10 cellular contexts compared by ENCODE assay signal in the genomic region with DNA sequence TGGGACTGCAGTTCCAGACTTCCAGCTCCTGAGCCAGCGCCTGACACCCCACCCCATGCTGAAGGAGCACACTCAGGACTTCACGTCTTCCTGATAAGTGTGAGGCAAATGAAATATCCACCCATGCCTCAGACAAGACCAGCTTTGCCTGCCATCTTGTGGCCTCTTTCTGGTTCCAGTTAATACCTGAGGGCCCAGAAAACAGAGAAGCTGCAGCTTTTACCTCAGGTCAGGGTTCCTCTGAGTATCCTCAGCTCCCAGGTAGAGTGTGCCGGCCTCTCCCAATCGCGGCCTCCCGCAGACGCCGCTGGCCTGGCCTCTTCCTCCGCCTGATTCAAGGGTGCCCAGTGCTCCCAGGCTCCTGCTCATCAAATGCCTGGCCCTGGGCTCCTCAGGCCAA. TPM values are rescaled to one million over a fixed set of nuclear protein-coding genes. Genes with fewer than 3 reads are reported as not detected.
DNase-seq lines count a peak whose midpoint lies in the region; ATAC-seq and TF ChIP-seq lines count a peak whose summit lies in the region.
"Had no signal": no experiment of that assay in that cellular context is flagged by ENCODE, and none has a peak within 500 bp of the region (broad histone marks: within the 10 kb centered on the region; RNA-seq: fewer than 3 reads in every experiment).

No MANE protein-coding gene starts in this region.

- no peaks in the 10 kb centered on the region for H3K9me3 Mint-ChIP-seq in activated CD8-positive, alpha-beta T cell treated with anti-CD3 and anti-CD28 coated beads for 36 hours
- H3K9me3 Mint-ChIP-seq in osteocyte (ENCODE audit: unreplicated experiment) = no peaks in the 10 kb centered on the region

- H3K36me3 Mint-ChIP-seq in activated CD8-positive, alpha-beta T cell treated with anti-CD3 and anti-CD28 coated beads for 36 hours (ENCODE audit: low read depth) = no peaks in the 10 kb centered on the region
- no peaks in the 10 kb centered on the region for H3K36me3 Mint-ChIP-seq in osteocyte (ENCODE audit: unreplicated experiment)
- H3K36me3 Mint-ChIP-seq: activated naive CD8-positive, alpha-beta T cell had no signal

- peak; percentile 22 for TF ChIP-seq CTCF in activated CD8-positive, alpha-beta T cell treated with anti-CD3 and anti-CD28 coated beads for 36 hours (IDR thresholded peaks at IDR 0.05)
- TF ChIP-seq CTCF in osteocyte (IDR thresholded peaks at IDR 0.05) = no peak

- CTCF ChIA-PET in activated CD8-positive, alpha-beta T cell treated with anti-CD3 and anti-CD28 coated beads for 36 hours (lab: Charles Lee) = interaction anchor here (0.7 to 2.5 kb wide), 8 partner anchors 9 to 206 kb away, joined by 3 to 10 read pairs (median 3); no protein-coding TSS in a partner anchor

- no peak overlapping the region for H3K4me3 Mint-ChIP-seq in activated CD8-positive, alpha-beta T cell treated with anti-CD3 and anti-CD28 coated beads for 36 hours
- no peak overlapping the region for H3K4me3 Mint-ChIP-seq in osteocyte (ENCODE audit: unreplicated experiment)
- H3K4me3 Mint-ChIP-seq: activated naive CD8-positive, alpha-beta T cell had no signal

- intact Hi-C loops in activated CD8-positive, alpha-beta T cell treated with anti-CD3 and anti-CD28 coated beads for 36 hours (cut with micrococcal nuclease) = no loop called here

- no peaks in the 10 kb centered on the region for H3K27me3 Mint-ChIP-seq in activated CD8-positive, alpha-beta T cell treated with anti-CD3 and anti-CD28 coated beads for 36 hours
- no peaks in the 10 kb centered on the region for H3K27me3 Mint-ChIP-seq in osteocyte (ENCODE audit: unreplicated experiment)
- H3K27me3 Mint-ChIP-seq: activated naive CD8-positive, alpha-beta T cell had no signal

- DNase-seq in NCI-H146 (lab: John Stamatoyannopoulos, UW) (peak; percentile 70), NCI-H146 treated with DMSO at 0.1 percent for 48 hours (lab: John Stamatoyannopoulos, UW; ENCODE audit: unreplicated experiment) (no peak), HUDEP-2 (lab: John Stamatoyannopoulos, UW; ENCODE audit: unreplicated experiment in 76 of 76) (peak in 56 of 76 experiments; percentile 7 to 63 (median 28)), mucosa of gallbladder (ENCODE audit: low spot score) (peak; percentile 58), osteocyte (ENCODE audit: extremely low spot score, unreplicated experiment) (no peak)
- peak; percentile 46 for DNase-seq in activated CD8-positive, alpha-beta T cell treated with anti-CD3 and anti-CD28 coated beads for 36 hours
- no peak for DNase-seq in stimulated activated naive CD4-positive, alpha-beta T cell treated with Interleukin-2 at 50 U/mL for 16 hours (lab: John Stamatoyannopoulos, UW)
- DNase-seq: heart left ventricle had no signal

- POLR2A ChIA-PET in activated CD8-positive, alpha-beta T cell treated with anti-CD3 and anti-CD28 coated beads for 36 hours (lab: Charles Lee) = interaction anchor here (1.3 kb wide), 1 partner anchor 78 kb away, joined by 3 read pairs; no protein-coding TSS in a partner anchor

- no peak overlapping the region for H3K27ac Mint-ChIP-seq in activated CD8-positive, alpha-beta T cell treated with anti-CD3 and anti-CD28 coated beads for 36 hours
- no peak overlapping the region for H3K27ac Mint-ChIP-seq in osteocyte (ENCODE audit: unreplicated experiment)
- H3K27ac Mint-ChIP-seq: activated naive CD8-positive, alpha-beta T cell had no signal

- peaks cover 32% of the 10 kb centered on the region for H3K4me1 Mint-ChIP-seq in activated CD8-positive, alpha-beta T cell treated with anti-CD3 and anti-CD28 coated beads for 36 hours (ENCODE audit: low read depth)
- no peaks in the 10 kb centered on the region for H3K4me1 Mint-ChIP-seq in osteocyte (ENCODE audit: unreplicated experiment)

- no peak for ATAC-seq in activated CD8-positive, alpha-beta T cell treated with anti-CD3 and anti-CD28 coated beads for 36 hours
- ATAC-seq in GM21723 (IDR thresholded peaks at IDR 0.05; ENCODE audit: unreplicated experiment) = no peak

RNA-seq across cellular contexts. Expression of a gene that starts 5.1 kb away (rescaled TPM):
- total RNA-seq in activated CD8-positive, alpha-beta T cell treated with anti-CD3 and anti-CD28 coated beads for 36 hours = 10 to 100 TPM; 32.4 to 32.6 TPM
- total RNA-seq in mucosa of gallbladder = 3.7 TPM
- not detected in 2 replicates for total RNA-seq in osteocyte

Comparison
In these comparisons a context has a peak if more than half of its experiments do, and no peak if none do; other contexts are left out.
1. DNase-seq: peak in NCI-H146 (single experiment), HUDEP-2 (56 of 76), activated CD8-positive, alpha-beta T cell treated with anti-CD3 and anti-CD28 coated beads for 36 hours (single experiment) and mucosa of gallbladder (single experiment); none in NCI-H146 treated with DMSO at 0.1 percent for 48 hours (single experiment), osteocyte (single experiment) and stimulated activated naive CD4-positive, alpha-beta T cell treated with Interleukin-2 at 50 U/mL for 16 hours (single experiment).